ENCODE assay signal across 17 cellular contexts in the genomic region with DNA sequence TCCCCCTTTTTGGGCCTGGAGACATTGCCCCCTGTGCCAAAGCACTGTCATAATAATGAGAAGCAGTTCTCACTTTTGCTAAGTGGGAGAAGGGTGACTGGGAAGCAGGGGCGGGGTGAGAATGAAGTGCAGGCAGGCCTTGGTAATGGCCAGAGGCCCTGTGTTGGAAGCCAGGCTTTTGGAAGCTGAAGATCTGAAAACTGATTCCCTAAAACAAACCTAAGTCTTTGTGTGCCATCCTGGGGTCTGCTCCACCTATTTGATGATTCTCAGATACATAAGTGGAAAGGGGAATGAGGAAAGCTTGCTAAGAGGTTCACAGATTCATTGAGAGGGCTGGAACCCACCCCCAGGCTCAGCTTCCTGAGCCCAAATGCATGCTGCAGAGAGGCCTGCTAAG.
DNase-seq lines count a peak whose midpoint lies in the region; ATAC-seq and TF ChIP-seq lines count a peak whose summit lies in the region.
"Had no signal": no experiment of that assay in that cellular context is flagged by ENCODE, and none has a peak within 500 bp of the region (broad histone marks: within the 10 kb centered on the region; RNA-seq: fewer than 3 reads in every experiment).

No MANE protein-coding gene starts in this region.

- no peaks in the 10 kb centered on the region for H3K9me2 ChIP-seq in SK-N-SH

- H3K9me3 ChIP-seq in SK-N-SH (no peaks in the 10 kb centered on the region), mucosa of descending colon (no peaks in the 10 kb centered on the region), uterus (no peaks in the 10 kb centered on the region)

- peak in 1 of 2 experiments; percentile 32; a peak in 1 of 4 replicates for TF ChIP-seq EP300 in SK-N-SH (IDR thresholded peaks at IDR 0.05; ENCODE audit: borderline replicate concordance in 1 of 2, low read depth in 1 of 2, low read length in 1 of 2)

- no peak overlapping the region for H3K4me2 ChIP-seq in SK-N-SH
- H3K4me2 ChIP-seq: BLaER1 had no signal

- H3K9ac ChIP-seq in SK-N-SH: no peak overlapping the region
- H3K9ac ChIP-seq: BLaER1 had no signal

- H3K27me3 ChIP-seq in SK-N-SH (ENCODE audit: insufficient read depth): no peaks in the 10 kb centered on the region
- H3K27me3 ChIP-seq in uterus: no peaks in the 10 kb centered on the region
- H3K27me3 ChIP-seq: BLaER1 had no signal

- TF ChIP-seq RAD21 in SK-N-SH (IDR thresholded peaks at IDR 0.05; ENCODE audit: low read length): 0 out of 2 replicates have a peak, but pooled peaks have one; percentile 11

- H3K4me3 ChIP-seq in SK-N-SH (ENCODE audit: low read depth in 2 of 2, low read length in 1 of 2) (no peak overlapping the region), mucosa of descending colon (no peak overlapping the region), uterus (no peak overlapping the region)
- H3K4me3 ChIP-seq: BLaER1 had no signal

- H3K27ac ChIP-seq in SK-N-SH (ENCODE audit: low read depth in 2 of 2, low read length in 1 of 2) (peak overlapping the region in 1 of 2 experiments; percentile 85; a peak in 2 of 4 replicates), uterus (no peak overlapping the region)
- H3K27ac ChIP-seq: 22Rv1, BLaER1 had no signal

- POLR2A ChIA-PET in SK-N-SH (lab: Yijun Ruan, JAX): interaction anchor here (0.9 to 1.1 kb wide), 2 partner anchors 16 to 191 kb away, joined by 3 to 9 read pairs; no protein-coding TSS in a partner anchor

- no peak for TF ChIP-seq POLR2A in uterus (IDR thresholded peaks at IDR 0.05)

- CTCF ChIA-PET in SK-N-SH (lab: Yijun Ruan, JAX): interaction anchor here (1.2 to 3.6 kb wide), 3 partner anchors 50 to 191 kb away, joined by 3 to 22 read pairs (median 15); a partner anchor contains a TSS

- ATAC-seq in SK-N-SH treated with all-trans-retinoic acid at 6 μM for 48 hours (no peak), mucosa of descending colon (no peak), GM21526 (IDR thresholded peaks at IDR 0.05; ENCODE audit: low FRiP score, unreplicated experiment) (no peak), GM19467 (IDR thresholded peaks at IDR 0.05; ENCODE audit: unreplicated experiment) (no peak)

- intact Hi-C loops in mucosa of descending colon (cut with DNase I, micrococcal nuclease): no loop called here
- intact Hi-C loops in uterus (cut with DNase I; ENCODE audit: low total_unique reads): no loop called here

- DNase-seq in SK-N-SH (peak; percentile 60), globus pallidus (ENCODE audit: low spot score) (peak; percentile 42), retina (peak; percentile 34), mucosa of descending colon (no peak), uterus (no peak)
- DNase-seq: Caco-2; CD8-positive, alpha-beta memory T cell; DND-41; GF-D8; GOT3; H9; IMR-90 had no signal

- H3K36me3 ChIP-seq in SK-N-SH (replicated peaks in 1 of 2; ENCODE audit: control insufficient read depth in 1 of 2, insufficient read depth in 2 of 2, low read length in 1 of 2) (no peaks in the 10 kb centered on the region), mucosa of descending colon (ENCODE audit: low read depth) (no peaks in the 10 kb centered on the region), uterus (no peaks in the 10 kb centered on the region)
- H3K36me3 ChIP-seq: BLaER1 had no signal

- H4K20me1 ChIP-seq in SK-N-SH (ENCODE audit: insufficient read depth): no peaks in the 10 kb centered on the region
- H4K20me1 ChIP-seq: BLaER1 had no signal

- no peaks in the 10 kb centered on the region for H3F3A ChIP-seq in SK-N-SH (replicated peaks; ENCODE audit: insufficient read depth)

- TF ChIP-seq CTCF in SK-N-SH (IDR thresholded peaks at IDR 0.05) (no peak), mucosa of descending colon (IDR thresholded peaks at IDR 0.05) (no peak), uterus (IDR thresholded peaks at IDR 0.05) (no peak)

- H3K79me2 ChIP-seq in SK-N-SH (ENCODE audit: insufficient read depth): no peaks in the 10 kb centered on the region

- H2AFZ ChIP-seq in SK-N-SH (ENCODE audit: low read depth): no peak overlapping the region

- peaks cover 0 to 21% of the 10 kb centered on the region in 2 experiments; a peak in 2 of 4 replicates for H3K4me1 ChIP-seq in SK-N-SH (ENCODE audit: control insufficient read depth in 1 of 2, insufficient read depth in 2 of 2, low read depth in 1 of 2, low read length in 1 of 2)
- H3K4me1 ChIP-seq in mucosa of descending colon (ENCODE audit: low read depth): no peaks in the 10 kb centered on the region
- no peaks in the 10 kb centered on the region for H3K4me1 ChIP-seq in uterus
- H3K4me1 ChIP-seq: BLaER1, Caco-2 had no signal

- 0% methylated on average over 1 of the region's 1 CpG for WGBS in SK-N-SH (ENCODE audit: low lambda C conversion rate)

TF ChIP-seq in SK-N-SH, 30 proteins besides CTCF, POLR2A, EP300 and RAD21:
- peak; percentile 53 for TF ChIP-seq GATA2 (CRISPR knock-in tag; IDR thresholded peaks at IDR 0.05)
- TF ChIP-seq, protein P1, sequence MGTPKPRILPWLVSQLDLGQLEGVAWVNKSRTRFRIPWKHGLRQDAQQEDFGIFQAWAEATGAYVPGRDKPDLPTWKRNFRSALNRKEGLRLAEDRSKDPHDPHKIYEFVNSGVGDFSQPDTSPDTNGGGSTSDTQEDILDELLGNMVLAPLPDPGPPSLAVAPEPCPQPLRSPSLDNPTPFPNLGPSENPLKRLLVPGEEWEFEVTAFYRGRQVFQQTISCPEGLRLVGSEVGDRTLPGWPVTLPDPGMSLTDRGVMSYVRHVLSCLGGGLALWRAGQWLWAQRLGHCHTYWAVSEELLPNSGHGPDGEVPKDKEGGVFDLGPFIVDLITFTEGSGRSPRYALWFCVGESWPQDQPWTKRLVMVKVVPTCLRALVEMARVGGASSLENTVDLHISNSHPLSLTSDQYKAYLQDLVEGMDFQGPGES (IDR thresholded peaks at IDR 0.05; ENCODE audit: low read depth, low read length): no peak
- no peak for TF ChIP-seq NRF1 (IDR thresholded peaks at IDR 0.05; ENCODE audit: low read depth, low read length)
- no peak for TF ChIP-seq JUND (IDR thresholded peaks at IDR 0.05)
- TF ChIP-seq RFX5 (IDR thresholded peaks at IDR 0.05; ENCODE audit: low read length): 0 out of 2 replicates have a peak, but pooled peaks have one; percentile 27
- no peak for TF ChIP-seq CHD2 (IDR thresholded peaks at IDR 0.05; ENCODE audit: low read length, partially characterized antibody)
- no peak for TF ChIP-seq GABPA (IDR thresholded peaks at IDR 0.05; ENCODE audit: low read depth)
- TF ChIP-seq, protein P2, sequence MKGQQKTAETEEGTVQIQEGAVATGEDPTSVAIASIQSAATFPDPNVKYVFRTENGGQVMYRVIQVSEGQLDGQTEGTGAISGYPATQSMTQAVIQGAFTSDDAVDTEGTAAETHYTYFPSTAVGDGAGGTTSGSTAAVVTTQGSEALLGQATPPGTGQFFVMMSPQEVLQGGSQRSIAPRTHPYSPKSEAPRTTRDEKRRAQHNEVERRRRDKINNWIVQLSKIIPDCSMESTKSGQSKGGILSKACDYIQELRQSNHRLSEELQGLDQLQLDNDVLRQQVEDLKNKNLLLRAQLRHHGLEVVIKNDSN (IDR thresholded peaks at IDR 0.05; ENCODE audit: borderline replicate concordance, low read depth): no peak
- no peak for TF ChIP-seq TEAD4 (IDR thresholded peaks at IDR 0.05; ENCODE audit: borderline replicate concordance, insufficient read depth)
- no peak for TF ChIP-seq FOXJ3 (CRISPR knock-in tag; IDR thresholded peaks at IDR 0.05)

TF ChIP-seq in SK-N-SH treated with all-trans-retinoic acid at 6 μM for 48 hours, 23 proteins besides CTCF, POLR2A, EP300 and RAD21:
- TF ChIP-seq ZNF70 (CRISPR knock-in tag; IDR thresholded peaks at IDR 0.05) (no peak), ZNF565 (CRISPR knock-in tag; conservative IDR thresholded peaks at IDR 0.05; ENCODE audit: low read depth) (no peak), TCF4 (CRISPR knock-in tag; IDR thresholded peaks at IDR 0.05; ENCODE audit: borderline replicate concordance) (no peak), ZC3H10 (CRISPR knock-in tag; IDR thresholded peaks at IDR 0.05) (no peak), ISL1 (CRISPR knock-in tag; IDR thresholded peaks at IDR 0.05) (no peak), ESRRG (CRISPR knock-in tag; IDR thresholded peaks at IDR 0.05) (no peak), ZNF8 (CRISPR knock-in tag; IDR thresholded peaks at IDR 0.05) (no peak)
TF ChIP-seq in SK-N-SH treated with all-trans-retinoic acid at 6 μM for 48 hours: peak in this region for 0.

Comparison
In these comparisons a context has a peak if more than half of its experiments do, and no peak if none do; other contexts are left out.
1. DNase-seq: peak in SK-N-SH (single experiment), globus pallidus (single experiment) and retina (single experiment); none in mucosa of descending colon (0 of 3) and uterus (0 of 2).